ENCODE assay signal across 20 cellular contexts in genomic region chr2:11996618-11997017, GRCh38.
DNase-seq lines count a peak whose midpoint lies in the region; ATAC-seq and TF ChIP-seq lines count a peak whose summit lies in the region.
"Had no signal": no experiment of that assay in that cellular context is flagged by ENCODE, and none has a peak within 500 bp of the region (broad histone marks: within the 10 kb centered on the region; RNA-seq: fewer than 3 reads in every experiment).

No MANE protein-coding gene starts in this region.

- peaks cover 5% of the 10 kb centered on the region for H3K9me3 ChIP-seq in endodermal cell (ENCODE audit: control insufficient read depth, low read length)
- H3K9me3 ChIP-seq: lower lobe of right lung had no signal

- H3K36me3 ChIP-seq in BJ (ENCODE audit: control insufficient read depth, insufficient read depth, low read length) (no peaks in the 10 kb centered on the region), endodermal cell (ENCODE audit: control insufficient read depth, insufficient read depth, low read length) (no peaks in the 10 kb centered on the region)
- H3K36me3 ChIP-seq: heart left ventricle, lower lobe of right lung, spleen had no signal

- no peaks in the 10 kb centered on the region for H3K27me3 ChIP-seq in BJ (ENCODE audit: control insufficient read depth, insufficient read depth, low read length)
- no peaks in the 10 kb centered on the region for H3K27me3 ChIP-seq in endodermal cell (ENCODE audit: control insufficient read depth, insufficient read depth, low read length, poor library complexity, severe bottlenecking)
- H3K27me3 ChIP-seq: heart left ventricle, spleen had no signal

- H3K27ac ChIP-seq in endodermal cell (ENCODE audit: low read depth, low read length): no peak overlapping the region
- H3K27ac ChIP-seq: heart left ventricle, lower lobe of right lung, spleen had no signal

- no peak overlapping the region for H3K4me3 Mint-ChIP-seq in endodermal cell
- H3K4me3 Mint-ChIP-seq: activated CD4-positive, alpha-beta T cell treated with anti-CD3 and anti-CD28 coated beads for 36 hours; CD8-positive, alpha-beta memory T cell; GM23338 had no signal

- ATAC-seq in HG03521 (IDR thresholded peaks at IDR 0.05; ENCODE audit: unreplicated experiment): no peak
- ATAC-seq: GM23338, heart left ventricle, lower lobe of right lung, Panc1 had no signal

- POLR2A ChIA-PET in BJ (lab: Charles Lee) (no interaction called here), GM10248 (lab: Yijun Ruan, JAX) (no interaction called here)

- H3K4me1 ChIP-seq in endodermal cell (ENCODE audit: control insufficient read depth, insufficient read depth, low read length): no peaks in the 10 kb centered on the region
- H3K4me1 ChIP-seq: heart left ventricle, lower lobe of right lung, spleen had no signal

- H3K27ac Mint-ChIP-seq in endodermal cell: no peak overlapping the region
- H3K27ac Mint-ChIP-seq: activated CD4-positive, alpha-beta T cell treated with anti-CD3 and anti-CD28 coated beads for 36 hours; activated T-helper 2 cell treated with anti-CD3 and anti-CD28 coated beads, Interferon-gamma antibody, Interleukin-2, Interleukin-4, amounts not matched to agents 10 μg/mL and 5 μg/mL and 100 μg/mL, durations not matched to agents 14 hours and 24 hours and 36 hours; CD8-positive, alpha-beta memory T cell; GM23338 had no signal

- H3K9ac ChIP-seq in endodermal cell (ENCODE audit: extremely low read depth, low read length, poor library complexity, severe bottlenecking): no peak overlapping the region

- CTCF ChIA-PET in BJ (lab: Yijun Ruan, JAX) (no interaction called here), GM10248 (lab: Yijun Ruan, JAX) (no interaction called here)

- H3K4me1 Mint-ChIP-seq in endodermal cell: no peaks in the 10 kb centered on the region

- in situ Hi-C loops in astrocyte of the spinal cord (cut with HindIII; ENCODE audit: low sequenced_read_pairs): no loop called here

- DNase-seq in BJ (ENCODE audit: low read depth) (peak; percentile 30), HS-5 (ENCODE audit: low read depth) (peak; percentile 69), astrocyte of the spinal cord (ENCODE audit: low read depth, low spot score) (peak; percentile 65), hepatic stellate cell (ENCODE audit: low spot score) (peak; percentile 17), foreskin melanocyte (no peak), GM10248 (ENCODE audit: extremely low spot score) (no peak), endodermal cell (no peak)
- DNase-seq: ACHN; activated CD4-positive, alpha-beta T cell treated with anti-CD3 and anti-CD28 coated beads for 36 hours; CD8-positive, alpha-beta memory T cell; DMS53; heart left ventricle; lower lobe of right lung; MM.1S; spleen; stimulated activated CD4-positive, alpha-beta T cell treated with anti-CD3 and anti-CD28 coated beads, Interleukin-4, amount 100 ng/mL, for 4 hours had no signal

- H3K27me3 Mint-ChIP-seq in endodermal cell (ENCODE audit: insufficient read depth): no peaks in the 10 kb centered on the region

- H3K36me3 Mint-ChIP-seq in endodermal cell (ENCODE audit: low read depth): no peaks in the 10 kb centered on the region

- H3K4me3 ChIP-seq in BJ (ENCODE audit: low read depth, low read length): no peak overlapping the region
- no peak overlapping the region for H3K4me3 ChIP-seq in astrocyte of the spinal cord (ENCODE audit: low read depth, low read length)
- no peak overlapping the region for H3K4me3 ChIP-seq in endodermal cell (ENCODE audit: low read length)
- H3K4me3 ChIP-seq: GM23338, heart left ventricle, lower lobe of right lung, spleen had no signal

- TF ChIP-seq CTCF in BJ (IDR thresholded peaks at IDR 0.05; ENCODE audit: insufficient read depth, low read depth, low read length) (no peak), astrocyte of the spinal cord (IDR thresholded peaks at IDR 0.05; ENCODE audit: low read depth, low read length) (no peak), GM10248 (IDR thresholded peaks at IDR 0.05; ENCODE audit: control extremely low read depth, extremely low read depth, low read depth, missing control alignments) (no peak), endodermal cell (conservative IDR thresholded peaks at IDR 0.05) (no peak)

- H3K9me3 Mint-ChIP-seq in endodermal cell: peaks cover 4% of the 10 kb centered on the region
- H3K9me3 Mint-ChIP-seq: activated T-helper 2 cell treated with anti-CD3 and anti-CD28 coated beads, Interferon-gamma antibody, Interleukin-2, Interleukin-4, amounts not matched to agents 10 μg/mL and 5 μg/mL and 100 μg/mL, durations not matched to agents 14 hours and 24 hours and 36 hours had no signal

Comparison
In these comparisons a context has a peak if more than half of its experiments do, and no peak if none do; other contexts are left out.
1. DNase-seq: peak in BJ (single experiment), HS-5 (single experiment), astrocyte of the spinal cord (single experiment) and hepatic stellate cell (single experiment); none in foreskin melanocyte (single experiment), GM10248 (single experiment) and endodermal cell (single experiment).